1 cellular context compared by ENCODE assay signal in the genomic region with DNA sequence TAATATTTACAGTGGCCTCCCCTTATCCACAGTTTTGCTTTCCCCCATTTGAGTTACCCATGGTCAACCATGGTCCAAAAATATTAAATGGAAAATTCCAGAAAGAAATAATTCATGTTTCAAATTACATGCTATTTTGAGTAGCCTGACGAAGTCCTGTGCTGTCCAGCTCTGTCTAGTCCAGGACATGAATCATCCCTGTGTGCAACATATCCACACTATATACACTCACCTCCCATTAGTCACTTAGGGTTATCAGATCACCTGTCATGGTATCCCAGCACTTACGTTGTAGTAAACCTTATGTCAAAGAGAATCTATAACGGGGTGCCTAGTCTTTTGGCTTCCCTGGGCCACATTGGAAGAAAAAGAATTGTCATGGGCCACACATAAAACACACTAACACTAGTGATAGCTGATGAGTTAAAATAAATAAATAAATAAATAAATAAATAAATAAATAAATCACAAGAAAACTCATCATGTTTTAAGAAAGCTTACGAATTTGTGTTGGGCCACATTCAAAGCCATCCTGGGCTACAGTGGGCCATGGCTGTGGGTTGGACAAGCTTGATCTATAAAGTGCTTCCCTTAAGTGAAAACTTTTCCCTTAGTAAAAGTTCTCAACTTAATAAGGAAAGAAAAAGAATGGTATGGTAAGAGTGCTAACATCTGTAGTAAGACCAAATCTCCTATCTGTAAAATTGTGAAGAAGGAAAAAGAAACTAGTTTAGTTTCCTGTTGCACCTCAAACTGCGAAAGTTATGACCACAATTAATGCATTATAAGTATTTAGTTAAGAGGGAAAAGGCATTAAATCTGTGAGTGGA.
TF ChIP-seq lines count a peak whose summit lies in the region.

No MANE protein-coding gene starts in this region.

TF ChIP-seq in GM23338, 12 proteins besides CTCF, POLR2A, EP300 and RAD21:
- TF ChIP-seq POLR2AphosphoS5 (IDR thresholded peaks at IDR 0.05; ENCODE audit: low read depth), result no peak
- TF ChIP-seq EZH2phosphoT487 (IDR thresholded peaks at IDR 0.05; ENCODE audit: unreplicated experiment), result no peak
- TF ChIP-seq, protein P1, sequence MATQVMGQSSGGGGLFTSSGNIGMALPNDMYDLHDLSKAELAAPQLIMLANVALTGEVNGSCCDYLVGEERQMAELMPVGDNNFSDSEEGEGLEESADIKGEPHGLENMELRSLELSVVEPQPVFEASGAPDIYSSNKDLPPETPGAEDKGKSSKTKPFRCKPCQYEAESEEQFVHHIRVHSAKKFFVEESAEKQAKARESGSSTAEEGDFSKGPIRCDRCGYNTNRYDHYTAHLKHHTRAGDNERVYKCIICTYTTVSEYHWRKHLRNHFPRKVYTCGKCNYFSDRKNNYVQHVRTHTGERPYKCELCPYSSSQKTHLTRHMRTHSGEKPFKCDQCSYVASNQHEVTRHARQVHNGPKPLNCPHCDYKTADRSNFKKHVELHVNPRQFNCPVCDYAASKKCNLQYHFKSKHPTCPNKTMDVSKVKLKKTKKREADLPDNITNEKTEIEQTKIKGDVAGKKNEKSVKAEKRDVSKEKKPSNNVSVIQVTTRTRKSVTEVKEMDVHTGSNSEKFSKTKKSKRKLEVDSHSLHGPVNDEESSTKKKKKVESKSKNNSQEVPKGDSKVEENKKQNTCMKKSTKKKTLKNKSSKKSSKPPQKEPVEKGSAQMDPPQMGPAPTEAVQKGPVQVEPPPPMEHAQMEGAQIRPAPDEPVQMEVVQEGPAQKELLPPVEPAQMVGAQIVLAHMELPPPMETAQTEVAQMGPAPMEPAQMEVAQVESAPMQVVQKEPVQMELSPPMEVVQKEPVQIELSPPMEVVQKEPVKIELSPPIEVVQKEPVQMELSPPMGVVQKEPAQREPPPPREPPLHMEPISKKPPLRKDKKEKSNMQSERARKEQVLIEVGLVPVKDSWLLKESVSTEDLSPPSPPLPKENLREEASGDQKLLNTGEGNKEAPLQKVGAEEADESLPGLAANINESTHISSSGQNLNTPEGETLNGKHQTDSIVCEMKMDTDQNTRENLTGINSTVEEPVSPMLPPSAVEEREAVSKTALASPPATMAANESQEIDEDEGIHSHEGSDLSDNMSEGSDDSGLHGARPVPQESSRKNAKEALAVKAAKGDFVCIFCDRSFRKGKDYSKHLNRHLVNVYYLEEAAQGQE (IDR thresholded peaks at IDR 0.05; ENCODE audit: unreplicated experiment), result no peak
- no peak for TF ChIP-seq EZH2 (IDR thresholded peaks at IDR 0.05; ENCODE audit: low read depth, unreplicated experiment)
- TF ChIP-seq ZNF114 (CRISPR knock-in tag; IDR thresholded peaks at IDR 0.05), result no peak
- TF ChIP-seq NANOG (IDR thresholded peaks at IDR 0.05; ENCODE audit: borderline replicate concordance), result no peak
